In genomic region chr4:56668267-56668666, GRCh38 we compare ENCODE assay signal across 12 cellular contexts. TPM values are rescaled to one million over a fixed set of nuclear protein-coding genes. Genes with fewer than 3 reads are reported as not detected.
A peak's percentile ranks its signal among the peaks of the same experiment; 100 is the strongest.
DNase-seq lines count a peak whose midpoint lies in the region; ATAC-seq and TF ChIP-seq lines count a peak whose summit lies in the region.
"Had no signal": no experiment of that assay in that cellular context is flagged by ENCODE, and none has a peak within 500 bp of the region (broad histone marks: within the 10 kb centered on the region; RNA-seq: fewer than 3 reads in every experiment).

No MANE protein-coding gene starts in this region.

- no peaks in the 10 kb centered on the region for H3K4me1 Mint-ChIP-seq in activated naive CD4-positive, alpha-beta T cell treated with anti-CD3 and anti-CD28 coated beads, Interleukin-2, amount 10 ng/mL, durations not matched to agents 7 days and 5 days
- H3K4me1 Mint-ChIP-seq: naive thymus-derived CD8-positive, alpha-beta T cell had no signal

- no peaks in the 10 kb centered on the region for H3K27me3 ChIP-seq in colonic mucosa
- H3K27me3 ChIP-seq in thyroid gland = no peaks in the 10 kb centered on the region

- no peak for ATAC-seq in activated naive CD4-positive, alpha-beta T cell treated with anti-CD3 and anti-CD28 coated beads, Interleukin-2, amount 50 U/mL, for 72 hours
- no peak for ATAC-seq in GM18867 (IDR thresholded peaks at IDR 0.05; ENCODE audit: unreplicated experiment)
- ATAC-seq: activated naive CD8-positive, alpha-beta T cell treated with anti-CD3 and anti-CD28 coated beads, Interleukin-2, amount 50 U/mL, for 24 hours; naive thymus-derived CD8-positive, alpha-beta T cell had no signal

- DNase-seq in activated naive CD4-positive, alpha-beta T cell treated with anti-CD3 and anti-CD28 coated beads, Interleukin-2, amount 10 ng/mL, durations not matched to agents 7 days and 5 days = peak; percentile 37
- no peak for DNase-seq in activated naive CD4-positive, alpha-beta T cell treated with anti-CD3 and anti-CD28 coated beads, Interleukin-2, amount 50 U/mL, for 72 hours (ENCODE audit: low spot score in 2 of 2)
- DNase-seq in LoVo (ENCODE audit: low spot score) = peak; percentile 7
- DNase-seq in colonic mucosa = no peak
- DNase-seq in thyroid gland = no peak
- no peak for DNase-seq in stimulated activated CD4-positive, alpha-beta T cell treated with anti-CD3 and anti-CD28 coated beads, Interleukin-2, amount 100 ng/mL, for 24 hours
- no peak for DNase-seq in NCI-H1436 treated with DMSO at 0.1 percent for 48 hours (lab: John Stamatoyannopoulos, UW)
- DNase-seq: activated naive CD8-positive, alpha-beta T cell treated with anti-CD3 and anti-CD28 coated beads, Interleukin-2, amount 50 U/mL, for 24 hours; foreskin melanocyte; NCI-H226 had no signal

- H3K4me3 ChIP-seq in colonic mucosa = no peak overlapping the region
- no peak overlapping the region for H3K4me3 ChIP-seq in thyroid gland (replicated peaks in 1 of 3)

- H3K9me3 ChIP-seq in colonic mucosa = no peaks in the 10 kb centered on the region
- H3K9me3 ChIP-seq in thyroid gland = no peaks in the 10 kb centered on the region

- H3K4me1 ChIP-seq in colonic mucosa (no peaks in the 10 kb centered on the region), thyroid gland (peaks cover 4 to 18% of the 10 kb centered on the region in 2 donors)

- H3K9ac ChIP-seq in colonic mucosa (ENCODE audit: low read depth in 2 of 2, low read length in 2 of 2) = no peak overlapping the region

- intact Hi-C loops in colonic mucosa (cut with DNase I) (loop anchor here (5.0 kb wide), 1 partner anchor 134 kb away; no protein-coding TSS in a partner anchor), thyroid gland (cut with DNase I) (no loop called here)

- TF ChIP-seq CTCF in colonic mucosa (IDR thresholded peaks at IDR 0.05) = peak; percentile 47
- peak in 5 of 6 experiments; percentile 22 to 47 (median 41) for TF ChIP-seq CTCF in thyroid gland (IDR thresholded peaks at IDR 0.05)

- H3K27ac ChIP-seq in colonic mucosa = no peak overlapping the region
- no peak overlapping the region for H3K27ac ChIP-seq in thyroid gland

- H3K36me3 Mint-ChIP-seq in activated naive CD4-positive, alpha-beta T cell treated with anti-CD3 and anti-CD28 coated beads, Interleukin-2, amount 10 ng/mL, durations not matched to agents 7 days and 5 days = no peaks in the 10 kb centered on the region
- peaks cover 11 to 13% of the 10 kb centered on the region in 2 donors for H3K36me3 Mint-ChIP-seq in activated naive CD4-positive, alpha-beta T cell treated with anti-CD3 and anti-CD28 coated beads, Interleukin-2, amount 50 U/mL, for 72 hours

- H3K36me3 ChIP-seq in colonic mucosa (no peaks in the 10 kb centered on the region), thyroid gland (no peaks in the 10 kb centered on the region)

- peaks cover 36% of the 10 kb centered on the region for H3K27me3 Mint-ChIP-seq in activated naive CD4-positive, alpha-beta T cell treated with anti-CD3 and anti-CD28 coated beads, Interleukin-2, amount 10 ng/mL, durations not matched to agents 7 days and 5 days

- TF ChIP-seq POLR2A in thyroid gland (IDR thresholded peaks at IDR 0.05) = no peak

- H3K27ac Mint-ChIP-seq in activated naive CD4-positive, alpha-beta T cell treated with anti-CD3 and anti-CD28 coated beads, Interleukin-2, amount 10 ng/mL, durations not matched to agents 7 days and 5 days = no peak overlapping the region
- no peak overlapping the region for H3K27ac Mint-ChIP-seq in activated naive CD4-positive, alpha-beta T cell treated with anti-CD3 and anti-CD28 coated beads, Interleukin-2, amount 50 U/mL, for 72 hours
- H3K27ac Mint-ChIP-seq: activated naive CD8-positive, alpha-beta T cell treated with anti-CD3 and anti-CD28 coated beads, Interleukin-2, amount 50 U/mL, for 24 hours; naive thymus-derived CD8-positive, alpha-beta T cell had no signal

- CTCF ChIA-PET in activated naive CD4-positive, alpha-beta T cell treated with anti-CD3 and anti-CD28 coated beads, Interleukin-2, amount 10 ng/mL, durations not matched to agents 7 days and 5 days (lab: Charles Lee) = interaction anchor here (0.7 to 4.5 kb wide), 3 partner anchors 131 to 671 kb away, joined by 3 to 20 read pairs (median 4); no protein-coding TSS in a partner anchor

- WGBS in thyroid gland, 2 donors = 85 to 93% methylated on average over 4 of the region's 4 CpGs

- H3K4me3 Mint-ChIP-seq in activated naive CD4-positive, alpha-beta T cell treated with anti-CD3 and anti-CD28 coated beads, Interleukin-2, amount 10 ng/mL, durations not matched to agents 7 days and 5 days = no peak overlapping the region
- H3K4me3 Mint-ChIP-seq: activated naive CD8-positive, alpha-beta T cell treated with anti-CD3 and anti-CD28 coated beads, Interleukin-2, amount 50 U/mL, for 24 hours; naive thymus-derived CD8-positive, alpha-beta T cell had no signal

- H3K9me3 Mint-ChIP-seq in activated naive CD4-positive, alpha-beta T cell treated with anti-CD3 and anti-CD28 coated beads, Interleukin-2, amount 10 ng/mL, durations not matched to agents 7 days and 5 days = peaks cover 4% of the 10 kb centered on the region
- H3K9me3 Mint-ChIP-seq in activated naive CD4-positive, alpha-beta T cell treated with anti-CD3 and anti-CD28 coated beads, Interleukin-2, amount 50 U/mL, for 72 hours = no peaks in the 10 kb centered on the region

RNA-seq across cellular contexts. Expression of gene HOPX, which starts 12.8 kb away (rescaled TPM):
- total RNA-seq in activated naive CD4-positive, alpha-beta T cell treated with anti-CD3 and anti-CD28 coated beads, Interleukin-2, amount 50 U/mL, for 72 hours = 10 to 100 TPM; 21.0 to 33.5 TPM
- 1 to 10 TPM; 1.5 to 5.7 TPM for total RNA-seq in colonic mucosa
- 100 to 1,000 TPM; 271 to 316 (median 289) TPM for total RNA-seq in thyroid gland

Comparison
In these comparisons a context has a peak if more than half of its experiments do, and no peak if none do; other contexts are left out.
1. DNase-seq: peak in activated naive CD4-positive, alpha-beta T cell treated with anti-CD3 and anti-CD28 coated beads, Interleukin-2, amount 10 ng/mL, durations not matched to agents 7 days and 5 days (single experiment) and LoVo (single experiment); none in activated naive CD4-positive, alpha-beta T cell treated with anti-CD3 and anti-CD28 coated beads, Interleukin-2, amount 50 U/mL, for 72 hours (0 of 2), colonic mucosa (single experiment), thyroid gland (0 of 2), stimulated activated CD4-positive, alpha-beta T cell treated with anti-CD3 and anti-CD28 coated beads, Interleukin-2, amount 100 ng/mL, for 24 hours (0 of 2) and NCI-H1436 treated with DMSO at 0.1 percent for 48 hours (single experiment).
2. RNA of gene HOPX, which starts 12.8 kb away (total RNA-seq): 271 to 316 TPM in thyroid gland; 21.0 to 33.5 TPM in activated naive CD4-positive, alpha-beta T cell treated with anti-CD3 and anti-CD28 coated beads, Interleukin-2, amount 50 U/mL, for 72 hours and 1.5 to 5.7 TPM in colonic mucosa; every median in the first group is over 4 times any median in the second.